Comparison of ENCODE assay signal across 3 cellular contexts in genomic region chr21:14300074-14300473, GRCh38.
TF ChIP-seq lines count a peak whose summit lies in the region.

No MANE protein-coding gene starts in this region.

TF ChIP-seq in K562, 482 proteins besides CTCF, POLR2A, EP300 and RAD21 (continues in another document):
- TF ChIP-seq, protein P1, sequence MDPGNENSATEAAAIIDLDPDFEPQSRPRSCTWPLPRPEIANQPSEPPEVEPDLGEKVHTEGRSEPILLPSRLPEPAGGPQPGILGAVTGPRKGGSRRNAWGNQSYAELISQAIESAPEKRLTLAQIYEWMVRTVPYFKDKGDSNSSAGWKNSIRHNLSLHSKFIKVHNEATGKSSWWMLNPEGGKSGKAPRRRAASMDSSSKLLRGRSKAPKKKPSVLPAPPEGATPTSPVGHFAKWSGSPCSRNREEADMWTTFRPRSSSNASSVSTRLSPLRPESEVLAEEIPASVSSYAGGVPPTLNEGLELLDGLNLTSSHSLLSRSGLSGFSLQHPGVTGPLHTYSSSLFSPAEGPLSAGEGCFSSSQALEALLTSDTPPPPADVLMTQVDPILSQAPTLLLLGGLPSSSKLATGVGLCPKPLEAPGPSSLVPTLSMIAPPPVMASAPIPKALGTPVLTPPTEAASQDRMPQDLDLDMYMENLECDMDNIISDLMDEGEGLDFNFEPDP (CRISPR knock-in tag; IDR thresholded peaks at IDR 0.05): no peak
- TF ChIP-seq TRIM25 (IDR thresholded peaks at IDR 0.05; ENCODE audit: borderline replicate concordance) (no peak), JUND (IDR thresholded peaks at IDR 0.05; ENCODE audit: borderline replicate concordance, low read depth, low read length) (no peak), JUND (tag; IDR thresholded peaks at IDR 0.05; ENCODE audit: borderline replicate concordance, low read depth, low read length) (no peak), YY1 (IDR thresholded peaks at IDR 0.05; ENCODE audit: borderline replicate concordance in 1 of 3, control insufficient read depth in 1 of 3, extremely low read depth in 1 of 3, insufficient read depth in 3 of 3, insufficient read length in 1 of 3, insufficient replicate concordance in 2 of 3, low read depth in 1 of 3, low read length in 2 of 3) (no peak), CTCFL (IDR thresholded peaks at IDR 0.05; ENCODE audit: borderline replicate concordance, insufficient read depth, low read depth, low read length, poor library complexity, severe bottlenecking) (no peak), TAF15 (IDR thresholded peaks at IDR 0.05; ENCODE audit: low read depth, low read length) (no peak), MYNN (IDR thresholded peaks at IDR 0.05) (no peak), MYNN (CRISPR knock-in tag; IDR thresholded peaks at IDR 0.05) (no peak), NELFE (IDR thresholded peaks at IDR 0.05; ENCODE audit: insufficient read depth, insufficient read length) (no peak), SMARCC2 (IDR thresholded peaks at IDR 0.05; ENCODE audit: low read depth) (no peak), MTA2 (IDR thresholded peaks at IDR 0.05; ENCODE audit: low read depth) (no peak)

TF ChIP-seq in endothelial cell of umbilical vein, 7 proteins besides CTCF, POLR2A, EP300 and RAD21:
- TF ChIP-seq, protein P2, sequence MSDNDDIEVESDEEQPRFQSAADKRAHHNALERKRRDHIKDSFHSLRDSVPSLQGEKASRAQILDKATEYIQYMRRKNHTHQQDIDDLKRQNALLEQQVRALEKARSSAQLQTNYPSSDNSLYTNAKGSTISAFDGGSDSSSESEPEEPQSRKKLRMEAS (IDR thresholded peaks at IDR 0.05; ENCODE audit: insufficient read depth, insufficient read length): no peak
- TF ChIP-seq GATA2 (IDR thresholded peaks at IDR 0.05; ENCODE audit: insufficient read depth, insufficient read length, low read depth, low read length) (no peak), MYC (IDR thresholded peaks at IDR 0.05; ENCODE audit: low read depth, low read length) (no peak), POLR2AphosphoS5 (IDR thresholded peaks at IDR 0.05; ENCODE audit: insufficient read depth, low read depth, low read length) (no peak), JUN (IDR thresholded peaks at IDR 0.05; ENCODE audit: borderline replicate concordance, insufficient read depth, insufficient read length, low read depth) (no peak), EZH2 (IDR thresholded peaks at IDR 0.05; ENCODE audit: borderline replicate concordance, low read depth, low read length, severe bottlenecking) (no peak), FOS (IDR thresholded peaks at IDR 0.05; ENCODE audit: borderline replicate concordance, insufficient read depth, low read length) (no peak)

TF ChIP-seq in neural cell, 6 proteins besides CTCF, POLR2A, EP300 and RAD21:
- TF ChIP-seq EZH2 (IDR thresholded peaks at IDR 0.05; ENCODE audit: borderline replicate concordance, insufficient read depth, low read length, poor library complexity, severe bottlenecking): no peak
- TF ChIP-seq POLR2AphosphoS5 (IDR thresholded peaks at IDR 0.05): peak; percentile 67
- TF ChIP-seq MXI1 (conservative IDR thresholded peaks at IDR 0.05; ENCODE audit: poor library complexity, severe bottlenecking): peak; percentile 19
- no peak for TF ChIP-seq SMC3 (conservative IDR thresholded peaks at IDR 0.05; ENCODE audit: poor library complexity)
- no peak for TF ChIP-seq TAF1 (IDR thresholded peaks at IDR 0.05; ENCODE audit: low read depth)
- TF ChIP-seq, protein P3, sequence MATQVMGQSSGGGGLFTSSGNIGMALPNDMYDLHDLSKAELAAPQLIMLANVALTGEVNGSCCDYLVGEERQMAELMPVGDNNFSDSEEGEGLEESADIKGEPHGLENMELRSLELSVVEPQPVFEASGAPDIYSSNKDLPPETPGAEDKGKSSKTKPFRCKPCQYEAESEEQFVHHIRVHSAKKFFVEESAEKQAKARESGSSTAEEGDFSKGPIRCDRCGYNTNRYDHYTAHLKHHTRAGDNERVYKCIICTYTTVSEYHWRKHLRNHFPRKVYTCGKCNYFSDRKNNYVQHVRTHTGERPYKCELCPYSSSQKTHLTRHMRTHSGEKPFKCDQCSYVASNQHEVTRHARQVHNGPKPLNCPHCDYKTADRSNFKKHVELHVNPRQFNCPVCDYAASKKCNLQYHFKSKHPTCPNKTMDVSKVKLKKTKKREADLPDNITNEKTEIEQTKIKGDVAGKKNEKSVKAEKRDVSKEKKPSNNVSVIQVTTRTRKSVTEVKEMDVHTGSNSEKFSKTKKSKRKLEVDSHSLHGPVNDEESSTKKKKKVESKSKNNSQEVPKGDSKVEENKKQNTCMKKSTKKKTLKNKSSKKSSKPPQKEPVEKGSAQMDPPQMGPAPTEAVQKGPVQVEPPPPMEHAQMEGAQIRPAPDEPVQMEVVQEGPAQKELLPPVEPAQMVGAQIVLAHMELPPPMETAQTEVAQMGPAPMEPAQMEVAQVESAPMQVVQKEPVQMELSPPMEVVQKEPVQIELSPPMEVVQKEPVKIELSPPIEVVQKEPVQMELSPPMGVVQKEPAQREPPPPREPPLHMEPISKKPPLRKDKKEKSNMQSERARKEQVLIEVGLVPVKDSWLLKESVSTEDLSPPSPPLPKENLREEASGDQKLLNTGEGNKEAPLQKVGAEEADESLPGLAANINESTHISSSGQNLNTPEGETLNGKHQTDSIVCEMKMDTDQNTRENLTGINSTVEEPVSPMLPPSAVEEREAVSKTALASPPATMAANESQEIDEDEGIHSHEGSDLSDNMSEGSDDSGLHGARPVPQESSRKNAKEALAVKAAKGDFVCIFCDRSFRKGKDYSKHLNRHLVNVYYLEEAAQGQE (IDR thresholded peaks at IDR 0.05; ENCODE audit: borderline replicate concordance): no peak
